9 cellular contexts compared by ENCODE assay signal in genomic region chr12:109709401-109710278, GRCh38. TPM values are rescaled to one million over a fixed set of nuclear protein-coding genes. Genes with fewer than 3 reads are reported as not detected.
"Had no signal": no experiment of that assay in that cellular context is flagged by ENCODE, and none has a peak within 500 bp of the region (broad histone marks: within the 10 kb centered on the region; RNA-seq: fewer than 3 reads in every experiment).

No MANE protein-coding gene starts in this region.

- H3K9me3 Mint-ChIP-seq: activated CD4-positive, alpha-beta memory T cell treated with anti-CD3 and anti-CD28 coated beads for 36 hours; activated naive CD8-positive, alpha-beta T cell treated with anti-CD3 and anti-CD28 coated beads, Interleukin-2, amount 10 ng/mL, durations not matched to agents 7 days and 5 days; activated T-cell treated with anti-CD3 and anti-CD28 coated beads, Interleukin-2, amount 50 U/mL, for 72 hours; nephron had no signal

- DNase-seq: activated CD4-positive, alpha-beta memory T cell treated with anti-CD3 and anti-CD28 coated beads for 36 hours; activated CD4-positive, alpha-beta T cell treated with anti-CD3 and anti-CD28 coated beads for 1 hour; activated CD8-positive, alpha-beta memory T cell treated with anti-CD3 and anti-CD28 coated beads, Interleukin-2, amount 50 U/mL, for 4 hours; activated gamma-delta T cell treated with Interleukin-2 at 50 U/mL for 16 hours; activated naive CD8-positive, alpha-beta T cell treated with anti-CD3 and anti-CD28 coated beads, Interleukin-2, amount 10 ng/mL, durations not matched to agents 7 days and 5 days; activated T-cell treated with anti-CD3 and anti-CD28 coated beads, Interleukin-2, amount 50 U/mL, for 72 hours; retina had no signal

- H3K4me3 Mint-ChIP-seq: activated CD4-positive, alpha-beta memory T cell treated with anti-CD3 and anti-CD28 coated beads for 36 hours; activated naive CD8-positive, alpha-beta T cell treated with anti-CD3 and anti-CD28 coated beads, Interleukin-2, amount 10 ng/mL, durations not matched to agents 7 days and 5 days; activated T-cell treated with anti-CD3 and anti-CD28 coated beads, Interleukin-2, amount 50 U/mL, for 72 hours had no signal

- H3K36me3 Mint-ChIP-seq: activated CD4-positive, alpha-beta memory T cell treated with anti-CD3 and anti-CD28 coated beads for 36 hours; activated naive CD8-positive, alpha-beta T cell treated with anti-CD3 and anti-CD28 coated beads, Interleukin-2, amount 10 ng/mL, durations not matched to agents 7 days and 5 days had no signal

- H3K27ac Mint-ChIP-seq: activated CD4-positive, alpha-beta memory T cell treated with anti-CD3 and anti-CD28 coated beads for 36 hours; activated naive CD8-positive, alpha-beta T cell treated with anti-CD3 and anti-CD28 coated beads, Interleukin-2, amount 10 ng/mL, durations not matched to agents 7 days and 5 days; activated T-cell treated with anti-CD3 and anti-CD28 coated beads, Interleukin-2, amount 50 U/mL, for 72 hours; nephron had no signal

RNA-seq across cellular contexts. Expression of gene FAM222A, which starts 4.0 kb away (rescaled TPM):
- total RNA-seq: bronchial epithelial cell had no signal
